Comparison of ENCODE assay signal across 8 cellular contexts in the genomic region with DNA sequence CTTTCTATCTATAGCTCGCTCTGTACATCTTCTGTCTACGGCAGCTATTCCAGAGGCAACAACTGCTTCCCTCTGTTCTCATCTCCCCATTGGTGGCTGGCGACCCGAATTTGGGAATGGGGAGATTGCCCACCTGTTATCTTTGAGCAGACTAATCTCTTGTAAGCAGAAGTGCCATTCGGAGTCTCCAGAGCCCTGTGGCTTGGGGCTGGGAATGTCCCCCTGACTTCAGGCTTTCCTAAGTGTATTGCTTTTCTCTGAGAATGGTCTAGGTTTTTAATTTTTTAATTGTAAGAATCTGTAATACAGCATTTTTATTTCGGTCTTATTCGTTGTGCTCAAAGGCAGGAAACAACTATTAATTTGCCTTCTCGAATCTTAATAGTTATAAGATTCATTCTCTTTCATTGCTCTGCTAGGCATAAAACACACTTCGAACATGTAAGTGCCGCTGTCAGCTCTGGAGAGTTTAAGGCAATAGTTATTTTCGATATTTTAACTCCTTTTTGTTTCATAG. TPM values are rescaled to one million over a fixed set of nuclear protein-coding genes. Genes with fewer than 3 reads are reported as not detected.
A peak's percentile ranks its signal among the peaks of the same experiment; 100 is the strongest.
DNase-seq lines count a peak whose midpoint lies in the region; ATAC-seq lines count a peak whose summit lies in the region.

No MANE protein-coding gene starts in this region.

- H3K27ac ChIP-seq in ectodermal cell (ENCODE audit: insufficient read depth, low read depth, low read length, poor library complexity, severe bottlenecking) (no peak overlapping the region), muscle layer of colon (ENCODE audit: low read depth, low read length) (peak overlapping the region; percentile 75)

- peak overlapping the region; percentile 93 for H3K9ac ChIP-seq in muscle layer of colon (ENCODE audit: low read length)

- H3K4me1 ChIP-seq in ectodermal cell (ENCODE audit: control insufficient read depth, insufficient read depth, low read length) (peaks cover 3% of the 10 kb centered on the region), muscle layer of colon (ENCODE audit: insufficient read depth, low read length) (peaks cover 17% of the 10 kb centered on the region)

- H3K36me3 ChIP-seq in ectodermal cell (ENCODE audit: control insufficient read depth, insufficient read depth, low read length) (no peaks in the 10 kb centered on the region), muscle layer of colon (ENCODE audit: insufficient read depth, low read length) (no peaks in the 10 kb centered on the region)

- WGBS in ectodermal cell, 2 experiments = 18 to 23% methylated on average over 11 of the region's 11 CpGs

- H3K9me3 ChIP-seq in ectodermal cell (ENCODE audit: control insufficient read depth, low read length) = no peaks in the 10 kb centered on the region
- H3K9me3 ChIP-seq in muscle layer of colon (ENCODE audit: low read length) = no peaks in the 10 kb centered on the region

- ATAC-seq in GM21723 (IDR thresholded peaks at IDR 0.05; ENCODE audit: unreplicated experiment) = peak; percentile 24

- H3K4me3 ChIP-seq in ectodermal cell (ENCODE audit: insufficient read depth, low read depth, low read length) (peak overlapping the region; percentile 71), muscle layer of colon (ENCODE audit: low read depth in 1 of 2, low read length in 2 of 2) (peak overlapping the region; percentile 90 to 92)

- H3K27me3 ChIP-seq in ectodermal cell (ENCODE audit: control insufficient read depth, insufficient read depth, low read length, poor library complexity, severe bottlenecking) (no peaks in the 10 kb centered on the region), muscle layer of colon (ENCODE audit: control insufficient read depth in 1 of 2, insufficient read depth in 2 of 2, low read length in 2 of 2) (no peaks in the 10 kb centered on the region)

- DNase-seq in DMS53 (lab: John Stamatoyannopoulos, UW) (peak; percentile 57), NCI-H82 (lab: John Stamatoyannopoulos, UW) (peak; percentile 98), GOT3 (lab: John Stamatoyannopoulos, UW) (no peak), NCI-H226 (no peak), NCI-H446 treated with DMSO at 0.1 percent for 48 hours (lab: John Stamatoyannopoulos, UW) (no peak)

RNA-seq across cellular contexts. Expression of a gene that starts 0.4 kb away (rescaled TPM):
- polyA plus RNA-seq in ectodermal cell (2013, experiment 1 of 4) = 13.1 TPM
- 16.2 TPM for polyA plus RNA-seq in ectodermal cell (2013, experiment 2 of 4)
- polyA plus RNA-seq in ectodermal cell (2013, experiment 3 of 4) = 10.6 TPM
- 12.8 TPM for polyA plus RNA-seq in ectodermal cell (2013, experiment 4 of 4)

Comparison
In these comparisons a context has a peak if more than half of its experiments do, and no peak if none do; other contexts are left out.
1. DNase-seq: peak in DMS53 (single experiment) and NCI-H82 (single experiment); none in GOT3 (single experiment), NCI-H226 (single experiment) and NCI-H446 treated with DMSO at 0.1 percent for 48 hours (single experiment).